In the genomic region with DNA sequence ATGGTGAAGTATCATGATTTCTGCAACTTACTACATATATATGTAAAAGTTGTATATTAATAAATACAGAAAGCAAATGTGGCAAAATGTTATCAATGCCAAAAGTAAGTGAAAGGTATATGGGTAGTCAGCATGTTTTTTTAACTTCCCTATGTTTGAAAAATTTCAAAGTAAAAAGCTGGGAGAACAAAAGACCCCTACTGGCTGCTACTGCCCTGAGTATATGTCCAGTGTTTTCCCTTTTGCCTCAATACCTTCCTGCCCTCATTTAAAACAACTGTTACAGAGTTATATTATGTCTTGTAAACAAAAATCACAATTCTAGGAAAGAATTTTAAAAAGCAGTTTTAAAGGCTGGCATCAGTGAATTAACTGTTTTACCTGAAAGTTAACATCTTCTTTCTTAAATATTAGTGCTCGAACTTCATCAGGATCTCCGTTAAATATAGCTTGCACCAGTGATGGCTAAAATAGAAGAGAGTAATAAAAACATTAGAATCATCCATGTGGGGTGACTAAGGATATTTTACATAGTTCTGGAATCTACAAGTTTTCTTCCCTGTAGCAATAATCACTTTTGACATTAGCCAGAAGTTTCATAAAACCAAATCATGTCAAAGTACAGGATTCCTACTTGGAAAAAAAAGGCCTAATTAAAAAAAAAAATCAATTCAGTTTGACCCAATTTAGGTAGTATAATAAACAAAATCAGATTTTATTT, we compare ENCODE assay signal across 8 cellular contexts. TPM values are rescaled to one million over a fixed set of nuclear protein-coding genes. Genes with fewer than 3 reads are reported as not detected.
DNase-seq lines count a peak whose midpoint lies in the region; ATAC-seq and TF ChIP-seq lines count a peak whose summit lies in the region.

No MANE protein-coding gene starts in this region.

- no peaks in the 10 kb centered on the region for H3K9me2 ChIP-seq in MM.1S (replicated peaks; ENCODE audit: insufficient read depth, low read length)

- H3K4me3 ChIP-seq in MM.1S (ENCODE audit: low read length) = peak overlapping the region; percentile 75

- H3K9ac ChIP-seq in MM.1S (ENCODE audit: low read length) = peak overlapping the region; percentile 92

- peaks cover 97% of the 10 kb centered on the region for H3K79me2 ChIP-seq in MM.1S (ENCODE audit: low read length)

- H3F3A ChIP-seq in MM.1S (ENCODE audit: insufficient read depth, low read length) = peaks cover 43% of the 10 kb centered on the region

- peaks cover 44% of the 10 kb centered on the region for H3K36me3 Mint-ChIP-seq in CD4-positive, alpha-beta T cell (ENCODE audit: low read depth)
- no peaks in the 10 kb centered on the region for H3K36me3 Mint-ChIP-seq in central memory CD8-positive, alpha-beta T cell (ENCODE audit: insufficient read depth)
- H3K36me3 Mint-ChIP-seq in neural crest cell (ENCODE audit: low read depth) (peaks cover 23% of the 10 kb centered on the region), WTC11 (peaks cover 9% of the 10 kb centered on the region)

- DNase-seq in CD4-positive, alpha-beta T cell = no peak
- DNase-seq in MM.1S = no peak
- DNase-seq in central memory CD8-positive, alpha-beta T cell (ENCODE audit: low spot score in 2 of 2) = no peak
- DNase-seq in neural crest cell (ENCODE audit: low read depth, low spot score) = no peak
- DNase-seq in WTC11 (ENCODE audit: low spot score) = no peak
- no peak for DNase-seq in effector CD4-positive, alpha-beta T cell

- no peak for TF ChIP-seq CTCF in CD4-positive, alpha-beta T cell (IDR thresholded peaks at IDR 0.05)
- peak; percentile 20; the same call in 1 of the 2 replicates for TF ChIP-seq CTCF in MM.1S (IDR thresholded peaks at IDR 0.05; ENCODE audit: low read length)
- no peak for TF ChIP-seq CTCF in neural crest cell (conservative IDR thresholded peaks at IDR 0.05)
- TF ChIP-seq CTCF in WTC11 (IDR thresholded peaks at IDR 0.05) = no peak

- peak overlapping the region; percentile 29 for H3K27ac ChIP-seq in CD4-positive, alpha-beta T cell (ENCODE audit: low read depth, low read length)
- H3K27ac ChIP-seq in MM.1S (ENCODE audit: low read length) = peak overlapping the region; percentile 87

- ATAC-seq in CD4-positive, alpha-beta T cell (ENCODE audit: poor library complexity) = no peak
- no peak for ATAC-seq in central memory CD8-positive, alpha-beta T cell (replicated peaks; ENCODE audit: extremely low read depth, poor library complexity, severe bottlenecking)
- ATAC-seq in WTC11 (no peak), HG02970 (IDR thresholded peaks at IDR 0.05; ENCODE audit: low FRiP score, unreplicated experiment) (no peak), GM19328 (IDR thresholded peaks at IDR 0.05; ENCODE audit: unreplicated experiment) (no peak)

- POLR2A ChIA-PET in CD4-positive, alpha-beta T cell (lab: Charles Lee) = no interaction called here
- POLR2A ChIA-PET in WTC11 (lab: Charles Lee) = no interaction called here

- peak overlapping the region; percentile 51 for H3K4me2 ChIP-seq in MM.1S (ENCODE audit: low read depth, low read length)

- no peaks in the 10 kb centered on the region for H3K36me3 ChIP-seq in MM.1S (replicated peaks; ENCODE audit: insufficient read depth, low read length)

- peaks cover 31% of the 10 kb centered on the region for H3K4me1 ChIP-seq in MM.1S (ENCODE audit: low read length)

- H3K27ac Mint-ChIP-seq in CD4-positive, alpha-beta T cell = peak overlapping the region; percentile 80
- peak overlapping the region; percentile 84 for H3K27ac Mint-ChIP-seq in central memory CD8-positive, alpha-beta T cell (ENCODE audit: low read depth)
- H3K27ac Mint-ChIP-seq in neural crest cell (ENCODE audit: unreplicated experiment) = no peak overlapping the region
- H3K27ac Mint-ChIP-seq in WTC11 = no peak overlapping the region

- H3K9me3 ChIP-seq in CD4-positive, alpha-beta T cell (ENCODE audit: control insufficient read depth, low read length) = no peaks in the 10 kb centered on the region
- H3K9me3 ChIP-seq in MM.1S (replicated peaks; ENCODE audit: insufficient read depth, low read length) = no peaks in the 10 kb centered on the region

- H4K20me1 ChIP-seq in MM.1S (ENCODE audit: insufficient read depth, low read length) = no peaks in the 10 kb centered on the region

- intact Hi-C loops in CD4-positive, alpha-beta T cell (cut with DNase I, micrococcal nuclease) = no loop called here

- H3K27me3 Mint-ChIP-seq in CD4-positive, alpha-beta T cell = no peaks in the 10 kb centered on the region
- no peaks in the 10 kb centered on the region for H3K27me3 Mint-ChIP-seq in central memory CD8-positive, alpha-beta T cell
- H3K27me3 Mint-ChIP-seq in neural crest cell (ENCODE audit: low read depth) = no peaks in the 10 kb centered on the region
- H3K27me3 Mint-ChIP-seq in WTC11 (ENCODE audit: low read depth) = no peaks in the 10 kb centered on the region

- H3K27me3 ChIP-seq in CD4-positive, alpha-beta T cell (ENCODE audit: control insufficient read depth, insufficient read depth, low read length) = no peaks in the 10 kb centered on the region
- no peaks in the 10 kb centered on the region for H3K27me3 ChIP-seq in MM.1S (replicated peaks; ENCODE audit: insufficient read depth, low read length)

- CTCF ChIA-PET in CD4-positive, alpha-beta T cell (lab: Charles Lee) = interaction anchor here (0.6 kb wide), 1 partner anchor 13 kb away, joined by 3 read pairs; no protein-coding TSS in a partner anchor
- CTCF ChIA-PET in WTC11 (lab: Charles Lee) = no interaction called here

- H3K4me3 Mint-ChIP-seq in CD4-positive, alpha-beta T cell = peak overlapping the region; percentile 21
- no peak overlapping the region for H3K4me3 Mint-ChIP-seq in central memory CD8-positive, alpha-beta T cell
- H3K4me3 Mint-ChIP-seq in neural crest cell (peak overlapping the region; percentile 65), WTC11 (no peak overlapping the region)

- no peaks in the 10 kb centered on the region for H3K9me3 Mint-ChIP-seq in CD4-positive, alpha-beta T cell
- H3K9me3 Mint-ChIP-seq in central memory CD8-positive, alpha-beta T cell = no peaks in the 10 kb centered on the region
- H3K9me3 Mint-ChIP-seq in neural crest cell = peaks cover 13% of the 10 kb centered on the region
- H3K9me3 Mint-ChIP-seq in WTC11 = peaks cover 4% of the 10 kb centered on the region; the same call in 1 of the 2 replicates

- H2AFZ ChIP-seq in MM.1S (ENCODE audit: low read length) = no peak overlapping the region

- peaks cover 81% of the 10 kb centered on the region for H3K4me1 Mint-ChIP-seq in CD4-positive, alpha-beta T cell (ENCODE audit: low read depth)
- peaks cover 54% of the 10 kb centered on the region for H3K4me1 Mint-ChIP-seq in central memory CD8-positive, alpha-beta T cell
- H3K4me1 Mint-ChIP-seq in neural crest cell (peaks cover 36% of the 10 kb centered on the region), WTC11 (peaks cover 35% of the 10 kb centered on the region)

TF ChIP-seq in WTC11, 78 proteins besides CTCF, POLR2A, EP300 and RAD21:
- no peak for TF ChIP-seq PRRX2 (CRISPR knock-in tag; IDR thresholded peaks at IDR 0.05)

RNA-seq across cellular contexts. Expression of gene ANKRD28, which starts 2.8 kb away (rescaled TPM):
- 10 to 100 TPM; 36.6 to 43.1 TPM for total RNA-seq in CD4-positive, alpha-beta T cell
- total RNA-seq in neural crest cell = 34.6 and 36.8 TPM in 2 replicates
- total RNA-seq in WTC11 (2021) = 42.7 to 51.6 TPM (median 43.8 TPM) in 3 replicates

Comparison
In these comparisons a context has a peak if more than half of its experiments do, and no peak if none do; other contexts are left out.
1. H3K27ac Mint-ChIP-seq: peak in CD4-positive, alpha-beta T cell (single experiment) and central memory CD8-positive, alpha-beta T cell (single experiment); none in neural crest cell (single experiment) and WTC11 (single experiment).
2. H3K4me3 Mint-ChIP-seq: peak in CD4-positive, alpha-beta T cell (single experiment) and neural crest cell (single experiment); none in central memory CD8-positive, alpha-beta T cell (single experiment) and WTC11 (single experiment).